In the genomic region with DNA sequence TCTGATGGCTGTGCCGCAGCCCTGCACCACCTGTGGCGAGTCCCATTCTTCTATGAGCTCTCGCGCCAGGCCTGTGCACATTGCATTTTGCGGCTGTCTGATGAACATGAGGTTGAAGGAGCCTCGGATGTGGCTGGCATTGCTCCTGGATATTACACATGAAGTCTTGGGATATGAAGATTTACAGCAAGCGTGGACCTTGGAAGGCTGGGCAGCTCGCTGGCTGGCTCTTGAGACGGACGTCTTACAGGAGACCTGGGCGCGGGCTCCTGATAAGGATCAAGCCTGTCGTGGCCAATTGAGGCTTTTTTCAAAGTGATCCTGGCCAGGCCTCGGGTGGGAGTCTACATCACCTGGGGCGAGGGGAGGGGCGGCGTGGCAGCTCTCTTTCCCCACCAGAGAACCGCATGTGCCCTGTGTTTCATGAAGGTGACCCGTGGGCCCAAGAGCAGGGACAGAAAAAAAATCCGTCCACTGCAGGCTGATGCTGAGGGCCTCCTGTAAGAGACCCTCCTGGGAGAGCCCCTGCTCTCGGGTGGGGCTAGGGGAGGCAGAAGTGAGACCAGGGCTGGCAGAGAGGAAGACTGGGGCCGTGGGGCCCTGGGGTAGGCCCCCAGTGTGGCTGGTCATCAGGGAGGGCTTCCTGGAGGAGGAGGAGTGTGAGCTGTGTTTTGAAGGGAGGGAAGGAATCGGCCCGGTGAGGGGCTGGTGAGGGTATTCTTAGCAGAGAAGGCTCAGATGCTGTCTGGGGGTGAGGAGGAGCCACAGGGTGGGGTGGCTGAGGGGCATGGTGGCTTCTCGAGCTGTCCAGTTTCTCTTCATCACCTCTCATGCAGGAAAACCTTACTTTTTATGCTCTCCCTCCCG, we compare ENCODE assay signal across 21 cellular contexts. TPM values are rescaled to one million over a fixed set of nuclear protein-coding genes. Genes with fewer than 3 reads are reported as not detected.
"Had no signal": no experiment of that assay in that cellular context is flagged by ENCODE, and none has a peak within 500 bp of the region (broad histone marks: within the 10 kb centered on the region; RNA-seq: fewer than 3 reads in every experiment).

No MANE protein-coding gene starts in this region.

- H3K4me1 Mint-ChIP-seq: activated naive CD4-positive, alpha-beta T cell treated with anti-CD3 and anti-CD28 coated beads, Interleukin-2, amount 50 U/mL, for 24 hours; neural crest cell; stimulated activated naive B cell treated with anti-CD40 and anti-IgM and Interleukin-4, amounts not matched to agents 10 μg/mL and 1 μg/mL and 100 μg/mL, for 72 hours had no signal

- H3K79me2 ChIP-seq: hepatocyte had no signal

- H3K36me3 Mint-ChIP-seq: activated naive CD4-positive, alpha-beta T cell treated with anti-CD3 and anti-CD28 coated beads, Interleukin-2, amount 50 U/mL, for 24 hours; stimulated activated naive B cell treated with anti-CD40 and anti-IgM and Interleukin-4, amounts not matched to agents 10 μg/mL and 1 μg/mL and 100 μg/mL, for 72 hours had no signal

- H3K4me3 ChIP-seq: breast epithelium, esophagus squamous epithelium, hepatocyte, lung, psoas muscle, spleen, tibial artery, uterus had no signal

- H3K27ac Mint-ChIP-seq: activated naive CD4-positive, alpha-beta T cell treated with anti-CD3 and anti-CD28 coated beads, Interleukin-2, amount 50 U/mL, for 24 hours; dendritic cell treated with granulocyte-macrophage colony-stimulating factor and Interleukin-4, amounts not matched to agents 40 ng/mL and 50 ng/mL, for 4 days; stimulated activated naive B cell treated with anti-CD40 and anti-IgM and Interleukin-4, amounts not matched to agents 10 μg/mL and 1 μg/mL and 100 μg/mL, for 72 hours had no signal

- H3K27me3 ChIP-seq: breast epithelium, hepatocyte, uterus had no signal

- ATAC-seq: left colon; psoas muscle; sciatic nerve; stimulated activated naive B cell treated with anti-CD40 and anti-IgM and Interleukin-4, amounts not matched to agents 10 μg/mL and 1 μg/mL and 100 μg/mL, for 72 hours had no signal

- H3K4me2 ChIP-seq: hepatocyte had no signal

- H3K36me3 ChIP-seq: breast epithelium, esophagus squamous epithelium, spleen, tibial artery, uterus had no signal

- H3K9me3 ChIP-seq: breast epithelium, esophagus squamous epithelium, psoas muscle, spleen, tibial artery, uterus had no signal

- H3K4me3 Mint-ChIP-seq: activated naive CD4-positive, alpha-beta T cell treated with anti-CD3 and anti-CD28 coated beads, Interleukin-2, amount 50 U/mL, for 24 hours; dendritic cell treated with granulocyte-macrophage colony-stimulating factor and Interleukin-4, amounts not matched to agents 40 ng/mL and 50 ng/mL, for 4 days; neural crest cell; stimulated activated naive B cell treated with anti-CD40 and anti-IgM and Interleukin-4, amounts not matched to agents 10 μg/mL and 1 μg/mL and 100 μg/mL, for 72 hours had no signal

- H3K9me3 Mint-ChIP-seq: activated naive CD4-positive, alpha-beta T cell treated with anti-CD3 and anti-CD28 coated beads, Interleukin-2, amount 50 U/mL, for 24 hours; dendritic cell treated with granulocyte-macrophage colony-stimulating factor and Interleukin-4, amounts not matched to agents 40 ng/mL and 50 ng/mL, for 4 days; neural crest cell; stimulated activated naive B cell treated with anti-CD40 and anti-IgM and Interleukin-4, amounts not matched to agents 10 μg/mL and 1 μg/mL and 100 μg/mL, for 72 hours had no signal

- H3K27ac ChIP-seq: breast epithelium, esophagus squamous epithelium, hepatocyte, psoas muscle, spleen, tibial artery, uterus had no signal

- H2AFZ ChIP-seq: hepatocyte had no signal

- H3K4me1 ChIP-seq: breast epithelium, psoas muscle, spleen, tibial artery, uterus had no signal

- DNase-seq: activated CD4-positive, alpha-beta T cell treated with anti-CD3 and anti-CD28 coated beads for 1 hour; activated gamma-delta T cell; effector memory CD4-positive, alpha-beta T cell; esophagus squamous epithelium; left colon; spleen; stimulated activated CD4-positive, alpha-beta T cell treated with anti-CD3 and anti-CD28 coated beads, Interleukin-4, amount 100 ng/mL, for 4 hours; stimulated activated naive B cell treated with anti-CD40 and anti-IgM and Interleukin-4, amounts not matched to agents 10 μg/mL and 1 μg/mL and 100 μg/mL, for 72 hours; uterus had no signal

- H3K27me3 Mint-ChIP-seq: dendritic cell treated with granulocyte-macrophage colony-stimulating factor and Interleukin-4, amounts not matched to agents 40 ng/mL and 50 ng/mL, for 4 days had no signal

RNA-seq across cellular contexts. Expression of gene CPZ, which starts 23.6 kb away (rescaled TPM):
- total RNA-seq: activated CD8-positive, alpha-beta memory T cell treated with anti-CD3 and anti-CD28 coated beads for 36 hours; neural crest cell; psoas muscle; T-helper 1 cell treated with Interleukin-12 subunit alpha and Interleukin-12 subunit beta and Interleukin-4 antibody, amounts not matched to agents 30 ng/mL and 1 ng/mL, for 36 hours had no signal

RNA-seq across cellular contexts. Expression of gene GPR78, which starts 36.0 kb away (rescaled TPM):
- total RNA-seq: activated CD8-positive, alpha-beta memory T cell treated with anti-CD3 and anti-CD28 coated beads for 36 hours; neural crest cell; psoas muscle; subcutaneous adipose tissue; T-helper 1 cell treated with Interleukin-12 subunit alpha and Interleukin-12 subunit beta and Interleukin-4 antibody, amounts not matched to agents 30 ng/mL and 1 ng/mL, for 36 hours had no signal
- polyA plus RNA-seq: psoas muscle had no signal
